27 cellular contexts compared by ENCODE assay signal in the genomic region with DNA sequence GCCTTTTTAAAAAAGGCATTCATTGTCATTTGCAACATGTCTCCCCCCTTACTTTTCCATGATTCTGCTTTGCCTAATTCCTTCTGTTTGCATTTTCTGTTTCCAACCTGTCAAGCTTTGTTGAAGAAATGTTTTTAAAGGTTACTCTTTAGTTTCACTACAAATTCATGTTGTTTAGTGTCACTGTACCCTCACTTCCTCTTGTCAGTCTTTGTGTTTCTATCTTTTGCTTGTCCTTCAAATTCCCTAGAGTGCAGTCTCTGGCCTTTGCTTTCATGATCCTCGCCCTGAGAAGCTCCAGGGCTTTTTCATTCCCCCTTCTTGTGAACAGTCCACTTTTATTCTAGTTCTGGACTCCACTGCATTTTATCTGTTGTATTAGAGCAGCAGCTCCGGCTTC.
DNase-seq lines count a peak whose midpoint lies in the region; ATAC-seq lines count a peak whose summit lies in the region.
"Had no signal": no experiment of that assay in that cellular context is flagged by ENCODE, and none has a peak within 500 bp of the region (broad histone marks: within the 10 kb centered on the region; RNA-seq: fewer than 3 reads in every experiment).

No MANE protein-coding gene starts in this region.

- ATAC-seq in Right ventricle myocardium superior (ENCODE audit: poor library complexity) (peak; percentile 31), left cardiac atrium (no peak), GM21723 (IDR thresholded peaks at IDR 0.05; ENCODE audit: unreplicated experiment) (peak; percentile 45), GM21360 (IDR thresholded peaks at IDR 0.05; ENCODE audit: unreplicated experiment) (no peak), HG03280 (IDR thresholded peaks at IDR 0.05; ENCODE audit: unreplicated experiment) (no peak)
- ATAC-seq in stimulated activated naive B cell treated with anti-CD40 and anti-IgM and Interleukin-4, amounts not matched to agents 10 μg/mL and 1 μg/mL and 100 μg/mL, for 72 hours (replicated peaks) = peak; percentile 48 to 79
- ATAC-seq: HCT116, HepG2, K562, T-helper 17 cell had no signal

- no peak overlapping the region for H3K4me3 Mint-ChIP-seq in stimulated activated naive B cell treated with anti-CD40 and anti-IgM and Interleukin-4, amounts not matched to agents 10 μg/mL and 1 μg/mL and 100 μg/mL, for 72 hours
- H3K4me3 Mint-ChIP-seq in activated CD4-positive, alpha-beta T cell treated with anti-CD3 and anti-CD28 coated beads, Interleukin-2, amount 10 ng/mL, durations not matched to agents 24 days and 14 days = no peak overlapping the region
- H3K4me3 Mint-ChIP-seq: CD8-positive, alpha-beta memory T cell; T-helper 17 cell had no signal

- no peak for DNase-seq in Right ventricle myocardium superior
- no peak for DNase-seq in left cardiac atrium
- peak; percentile 8 for DNase-seq in MV-4-11 (lab: John Stamatoyannopoulos, UW)
- no peak for DNase-seq in stimulated activated naive B cell treated with anti-CD40 and anti-IgM and Interleukin-4, amounts not matched to agents 10 μg/mL and 1 μg/mL and 100 μg/mL, for 72 hours
- no peak for DNase-seq in activated CD4-positive, alpha-beta T cell treated with anti-CD3 and anti-CD28 coated beads, Interleukin-2, amount 10 ng/mL, durations not matched to agents 24 days and 14 days
- DNase-seq: ACHN; C1 segment of cervical spinal cord; Calu3; CD8-positive, alpha-beta memory T cell; DMS153; MM.1S; NCI-H1092; NCI-H1436; NCI-H187 treated with DMSO at 0.1 percent for 48 hours; NCI-H2227 treated with DMSO at 0.1 percent for 48 hours; NCI-H510A; NCI-H748 treated with DMSO at 0.1 percent for 48 hours; NK-92 treated with Interleukin-12 subunit alpha and Interleukin-12 subunit beta, amount 100 ng/mL, for 24 hours; Peyer's patch; SW 1271; T-helper 17 cell had no signal

- no peak overlapping the region for H3K27ac Mint-ChIP-seq in stimulated activated naive B cell treated with anti-CD40 and anti-IgM and Interleukin-4, amounts not matched to agents 10 μg/mL and 1 μg/mL and 100 μg/mL, for 72 hours
- H3K27ac Mint-ChIP-seq in activated CD4-positive, alpha-beta T cell treated with anti-CD3 and anti-CD28 coated beads, Interleukin-2, amount 10 ng/mL, durations not matched to agents 24 days and 14 days = no peak overlapping the region
- H3K27ac Mint-ChIP-seq: CD8-positive, alpha-beta memory T cell; T-helper 17 cell had no signal

- intact Hi-C loops in Right ventricle myocardium superior (cut with DNase I) (no loop called here), left cardiac atrium (cut with DNase I) (no loop called here)
- intact Hi-C loops in activated CD4-positive, alpha-beta T cell treated with anti-CD3 and anti-CD28 coated beads, Interleukin-2, amount 10 ng/mL, durations not matched to agents 24 days and 14 days (cut with micrococcal nuclease) = loop anchor here (10.0 kb wide), 1 partner anchor 87 kb away; the partner anchor contains the start of gene MAP3K4

- H3K9me3 Mint-ChIP-seq in stimulated activated naive B cell treated with anti-CD40 and anti-IgM and Interleukin-4, amounts not matched to agents 10 μg/mL and 1 μg/mL and 100 μg/mL, for 72 hours = no peaks in the 10 kb centered on the region
- no peaks in the 10 kb centered on the region for H3K9me3 Mint-ChIP-seq in activated CD4-positive, alpha-beta T cell treated with anti-CD3 and anti-CD28 coated beads, Interleukin-2, amount 10 ng/mL, durations not matched to agents 24 days and 14 days
- H3K9me3 Mint-ChIP-seq: CD8-positive, alpha-beta memory T cell had no signal

- H3K27me3 Mint-ChIP-seq in stimulated activated naive B cell treated with anti-CD40 and anti-IgM and Interleukin-4, amounts not matched to agents 10 μg/mL and 1 μg/mL and 100 μg/mL, for 72 hours = no peaks in the 10 kb centered on the region
- no peaks in the 10 kb centered on the region for H3K27me3 Mint-ChIP-seq in activated CD4-positive, alpha-beta T cell treated with anti-CD3 and anti-CD28 coated beads, Interleukin-2, amount 10 ng/mL, durations not matched to agents 24 days and 14 days
- H3K27me3 Mint-ChIP-seq: T-helper 17 cell had no signal

- H3K4me1 Mint-ChIP-seq in stimulated activated naive B cell treated with anti-CD40 and anti-IgM and Interleukin-4, amounts not matched to agents 10 μg/mL and 1 μg/mL and 100 μg/mL, for 72 hours = no peaks in the 10 kb centered on the region
- peaks cover 19% of the 10 kb centered on the region for H3K4me1 Mint-ChIP-seq in activated CD4-positive, alpha-beta T cell treated with anti-CD3 and anti-CD28 coated beads, Interleukin-2, amount 10 ng/mL, durations not matched to agents 24 days and 14 days

- H3K36me3 Mint-ChIP-seq in stimulated activated naive B cell treated with anti-CD40 and anti-IgM and Interleukin-4, amounts not matched to agents 10 μg/mL and 1 μg/mL and 100 μg/mL, for 72 hours = peaks cover 18 to 22% of the 10 kb centered on the region in 2 donors
- H3K36me3 Mint-ChIP-seq in activated CD4-positive, alpha-beta T cell treated with anti-CD3 and anti-CD28 coated beads, Interleukin-2, amount 10 ng/mL, durations not matched to agents 24 days and 14 days (ENCODE audit: low read depth) = peaks cover 29% of the 10 kb centered on the region

Comparison
In these comparisons a context has a peak if more than half of its experiments do, and no peak if none do; other contexts are left out.
1. ATAC-seq: peak in Right ventricle myocardium superior (single experiment), GM21723 (single experiment) and stimulated activated naive B cell treated with anti-CD40 and anti-IgM and Interleukin-4, amounts not matched to agents 10 μg/mL and 1 μg/mL and 100 μg/mL, for 72 hours (2 of 2); none in left cardiac atrium (0 of 2), GM21360 (single experiment) and HG03280 (single experiment).